Comparison of ENCODE assay signal across 28 cellular contexts in genomic region chr3:97916576-97916975, GRCh38.
"Had no signal": no experiment of that assay in that cellular context is flagged by ENCODE, and none has a peak within 500 bp of the region (broad histone marks: within the 10 kb centered on the region; RNA-seq: fewer than 3 reads in every experiment).

No MANE protein-coding gene starts in this region.

- DNase-seq: activated CD4-positive, alpha-beta memory T cell treated with anti-CD3 and anti-CD28 coated beads for 36 hours; activated CD4-positive, alpha-beta T cell treated with anti-CD3 and anti-CD28 coated beads for 36 hours; activated CD4-positive, alpha-beta T cell treated with anti-CD3 and anti-CD28 coated beads, Interleukin-2, amount 10 ng/mL, durations not matched to agents 24 days and 14 days; activated CD4-positive, CD25-positive, alpha-beta regulatory T cell; activated CD4-positive, CD25-positive, alpha-beta regulatory T cell treated with anti-CD3 and anti-CD28 coated beads, Interleukin-2, amount 50 U/mL, for 72 hours; activated CD8-positive, alpha-beta memory T cell treated with anti-CD3 and anti-CD28 coated beads, Interleukin-2, amount 10 ng/mL, durations not matched to agents 7 days and 5 days; activated CD8-positive, alpha-beta memory T cell treated with anti-CD3 and anti-CD28 coated beads, Interleukin-2, amount 50 U/mL, for 4 hours; activated CD8-positive, alpha-beta T cell treated with anti-CD3 and anti-CD28 coated beads, Interleukin-2, amount 10 ng/mL, durations not matched to agents 7 days and 5 days; activated effector memory CD4-positive, alpha-beta T cell treated with anti-CD3 and anti-CD28 coated beads, Interleukin-2, amount 50 U/mL, for 16 hours; activated naive CD4-positive, alpha-beta T cell treated with anti-CD3 and anti-CD28 coated beads for 36 hours; activated naive CD8-positive, alpha-beta T cell treated with anti-CD3 and anti-CD28 coated beads for 36 hours; activated naive CD8-positive, alpha-beta T cell treated with anti-CD3 and anti-CD28 coated beads, Interleukin-2, amount 50 U/mL, for 24 hours; activated T-cell treated with anti-CD3 and anti-CD28 coated beads, Interleukin-2, amount 50 U/mL, for 1 hour; activated T-cell treated with anti-CD3 and anti-CD28 coated beads, Interleukin-2, amount 50 U/mL, for 48 hours; adrenal gland; amygdala; aorta; body of pancreas; caudate nucleus; cortex of kidney; dermis blood vessel endothelial cell; effector CD4-positive, alpha-beta T cell; effector memory CD8-positive, alpha-beta T cell; erythroblast; foreskin keratinocyte; T-helper 2 cell had no signal

- H3K4me3 ChIP-seq: adrenal gland, body of pancreas, esophagus muscularis mucosa, gastroesophageal sphincter had no signal

- H3K27ac ChIP-seq: body of pancreas, esophagus muscularis mucosa, foreskin keratinocyte, gastroesophageal sphincter had no signal

- H3K9me3 ChIP-seq: adrenal gland, body of pancreas, esophagus muscularis mucosa, gastroesophageal sphincter had no signal

- ATAC-seq: activated CD4-positive, alpha-beta T cell treated with anti-CD3 and anti-CD28 coated beads for 36 hours; activated CD8-positive, alpha-beta memory T cell treated with anti-CD3 and anti-CD28 coated beads, Interleukin-2, amount 10 ng/mL, durations not matched to agents 7 days and 5 days; activated CD8-positive, alpha-beta T cell treated with anti-CD3 and anti-CD28 coated beads, Interleukin-2, amount 10 ng/mL, durations not matched to agents 7 days and 5 days; activated naive CD8-positive, alpha-beta T cell treated with anti-CD3 and anti-CD28 coated beads, Interleukin-2, amount 50 U/mL, for 24 hours; body of pancreas; effector memory CD8-positive, alpha-beta T cell; foreskin keratinocyte; gastroesophageal sphincter had no signal

- H3K27me3 ChIP-seq: adrenal gland, body of pancreas, esophagus muscularis mucosa, foreskin keratinocyte, gastroesophageal sphincter had no signal
